ENCODE assay signal across 29 cellular contexts in the genomic region with DNA sequence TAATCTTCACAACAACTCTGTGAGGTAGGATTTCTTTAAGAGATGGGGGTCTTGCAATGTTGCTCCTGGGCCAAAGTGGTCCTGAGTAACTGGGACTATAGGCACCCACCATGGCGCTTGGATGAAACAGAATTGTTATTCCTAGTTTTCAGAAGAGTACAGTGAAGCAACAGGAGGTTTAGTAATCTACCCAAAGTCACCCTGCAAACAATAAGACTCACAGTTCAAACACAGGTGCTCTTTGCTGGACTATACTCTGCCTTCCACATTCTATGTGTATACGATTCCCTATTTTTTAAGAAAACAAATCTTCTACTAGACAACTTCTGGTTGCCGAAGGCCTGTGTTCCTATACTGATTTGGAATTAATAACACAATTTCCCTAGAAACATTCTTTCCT. TPM values are rescaled to one million over a fixed set of nuclear protein-coding genes. Genes with fewer than 3 reads are reported as not detected.
"Had no signal": no experiment of that assay in that cellular context is flagged by ENCODE, and none has a peak within 500 bp of the region (broad histone marks: within the 10 kb centered on the region; RNA-seq: fewer than 3 reads in every experiment).

No MANE protein-coding gene starts in this region.

- H3K36me3 ChIP-seq: ascending aorta, WERI-Rb-1 had no signal

- H3K9me3 ChIP-seq: ascending aorta had no signal

- ATAC-seq: activated CD4-positive, alpha-beta T cell treated with anti-CD3 and anti-CD28 coated beads for 36 hours; activated CD4-positive, CD25-positive, alpha-beta regulatory T cell treated with anti-CD3 and anti-CD28 coated beads, Interleukin-2, amount 50 U/mL, for 24 hours; activated CD8-positive, alpha-beta memory T cell treated with anti-CD3 and anti-CD28 coated beads, Interleukin-2, amount 10 ng/mL, durations not matched to agents 7 days and 5 days; activated CD8-positive, alpha-beta T cell treated with anti-CD3 and anti-CD28 coated beads, Interleukin-2, amount 10 ng/mL, durations not matched to agents 7 days and 5 days; activated naive CD8-positive, alpha-beta T cell treated with anti-CD3 and anti-CD28 coated beads, Interleukin-2, amount 50 U/mL, for 24 hours; WTC11 had no signal

- H3K4me3 ChIP-seq: ascending aorta had no signal

- DNase-seq: activated CD4-positive, alpha-beta memory T cell treated with anti-CD3 and anti-CD28 coated beads, Interleukin-2, amount 10 ng/mL, durations not matched to agents 7 days and 5 days; activated CD4-positive, alpha-beta T cell treated with anti-CD3 and anti-CD28 coated beads for 1 hour; activated CD4-positive, alpha-beta T cell treated with anti-CD3 and anti-CD28 coated beads for 36 hours; activated CD4-positive, alpha-beta T cell treated with anti-CD3 and anti-CD28 coated beads for 48 hours; activated CD4-positive, alpha-beta T cell treated with anti-CD3 and anti-CD28 coated beads, Interleukin-2, amount 10 ng/mL, durations not matched to agents 7 days and 5 days; activated CD4-positive, alpha-beta T cell treated with anti-CD3 and anti-CD28 coated beads, Interleukin-2, amount 50 U/mL, for 48 hours; activated CD4-positive, CD25-positive, alpha-beta regulatory T cell; activated CD8-positive, alpha-beta memory T cell treated with anti-CD3 and anti-CD28 coated beads for 24 hours; activated CD8-positive, alpha-beta memory T cell treated with anti-CD3 and anti-CD28 coated beads, Interleukin-2, amount 10 ng/mL, durations not matched to agents 7 days and 5 days; activated CD8-positive, alpha-beta memory T cell treated with anti-CD3 and anti-CD28 coated beads, Interleukin-2, amount 50 U/mL, for 48 hours; activated CD8-positive, alpha-beta T cell treated with anti-CD3 and anti-CD28 coated beads, Interleukin-2, amount 10 ng/mL, durations not matched to agents 7 days and 5 days; activated effector memory CD4-positive, alpha-beta T cell treated with Interleukin-2 at 50 U/mL for 16 hours; activated gamma-delta T cell; activated naive CD4-positive, alpha-beta T cell treated with anti-CD3 and anti-CD28 coated beads, Interleukin-2, amount 10 ng/mL, durations not matched to agents 7 days and 5 days; activated naive CD4-positive, alpha-beta T cell treated with Interleukin-2 at 50 U/mL for 16 hours; activated naive CD8-positive, alpha-beta T cell treated with anti-CD3 and anti-CD28 coated beads, Interleukin-2, amount 10 ng/mL, durations not matched to agents 7 days and 5 days; activated naive CD8-positive, alpha-beta T cell treated with anti-CD3 and anti-CD28 coated beads, Interleukin-2, amount 50 U/mL, for 24 hours; activated T-cell treated with anti-CD3 and anti-CD28 coated beads, Interleukin-2, amount 50 U/mL, for 24 hours; activated T-cell treated with anti-CD3 and anti-CD28 coated beads, Interleukin-2, amount 50 U/mL, for 48 hours; amygdala; anterior cingulate cortex; central memory CD4-positive, alpha-beta T cell; T-helper 1 cell; T-helper 2 cell; T-helper 9 cell; WERI-Rb-1 had no signal

- H3K27ac ChIP-seq: ascending aorta, WERI-Rb-1 had no signal

- H3K27me3 ChIP-seq: ascending aorta had no signal

RNA-seq across cellular contexts. Expression of a gene that starts 8.1 kb away (rescaled TPM):
- total RNA-seq: activated naive CD8-positive, alpha-beta T cell treated with anti-CD3 and anti-CD28 coated beads, Interleukin-2, amount 10 ng/mL, durations not matched to agents 7 days and 5 days had no signal
